In the genomic region with DNA sequence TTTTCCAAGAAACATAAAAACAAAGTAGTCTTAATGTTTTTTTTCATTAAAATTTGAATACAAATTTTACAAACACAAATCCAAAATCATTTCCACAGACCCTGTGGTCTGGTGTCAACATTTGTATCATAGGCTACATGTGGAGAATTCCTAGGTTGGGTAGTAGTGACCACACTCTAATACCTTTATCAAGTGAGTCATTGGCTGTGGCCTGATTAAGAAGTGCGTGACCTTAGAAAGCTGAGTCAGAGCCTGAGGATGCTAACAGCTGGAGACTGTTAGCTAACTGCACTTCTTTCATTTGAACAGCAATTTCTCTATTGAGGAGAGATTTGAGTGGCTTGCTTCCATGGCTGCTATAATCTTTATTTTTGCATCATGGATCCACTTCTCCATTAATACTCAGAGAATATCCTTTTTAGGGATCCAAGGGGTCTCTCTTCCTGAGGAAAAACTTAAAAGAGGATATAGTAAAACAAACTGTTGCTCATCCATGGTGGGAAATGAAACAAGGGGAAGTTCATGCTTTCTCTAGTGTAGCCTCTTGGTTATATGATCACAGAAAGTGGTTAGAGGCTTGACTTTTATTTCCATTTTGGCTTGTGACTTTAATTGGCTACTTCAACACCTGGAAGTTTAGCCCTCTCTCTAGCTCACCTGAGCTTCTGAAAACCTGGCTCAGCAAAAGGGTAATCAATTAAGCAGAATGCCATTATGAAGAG, we compare ENCODE assay signal across 11 cellular contexts.
DNase-seq lines count a peak whose midpoint lies in the region; ATAC-seq, FAIRE-seq and TF ChIP-seq lines count a peak whose summit lies in the region.
"Had no signal": no experiment of that assay in that cellular context is flagged by ENCODE, and none has a peak within 500 bp of the region (broad histone marks: within the 10 kb centered on the region; RNA-seq: fewer than 3 reads in every experiment).

No MANE protein-coding gene starts in this region.

- H3K36me3 ChIP-seq in WERI-Rb-1, result no peaks in the 10 kb centered on the region

- DNase-seq in AG10803 (ENCODE audit: low read depth) (peak; percentile 71), HTR-8/SVneo (ENCODE audit: insufficient read length, low spot score) (peak; percentile 54), WERI-Rb-1 (peak; percentile 25), iPS DF 19.7 (ENCODE audit: low read depth, low spot score) (peak; percentile 12), SHP77 (lab: John Stamatoyannopoulos, UW) (no peak), NCI-H1436 treated with DMSO at 0.1 percent for 48 hours (lab: John Stamatoyannopoulos, UW) (no peak)
- no peak for DNase-seq in effector CD8-positive, alpha-beta T cell (lab: John Stamatoyannopoulos, UW)
- DNase-seq: activated CD8-positive, alpha-beta memory T cell treated with anti-CD3 and anti-CD28 coated beads for 24 hours; natural killer cell; NCI-H526 treated with DMSO at 0.1 percent for 48 hours had no signal

- no peak overlapping the region for H3K27ac ChIP-seq in WERI-Rb-1

- H3K27me3 ChIP-seq in WERI-Rb-1 (ENCODE audit: insufficient read depth, low read depth, severe bottlenecking), result no peaks in the 10 kb centered on the region

- H3K4me3 ChIP-seq in AG10803 (ENCODE audit: low read length) (no peak overlapping the region), WERI-Rb-1 (ENCODE audit: low read depth, low read length) (no peak overlapping the region)

- no peak for ATAC-seq in GM18867 (IDR thresholded peaks at IDR 0.05; ENCODE audit: unreplicated experiment)
- ATAC-seq: natural killer cell had no signal

- H3K9me3 ChIP-seq in WERI-Rb-1 (ENCODE audit: severe bottlenecking), result no peaks in the 10 kb centered on the region

- no peak for TF ChIP-seq CTCF in AG10803 (conservative IDR thresholded peaks at IDR 0.05; ENCODE audit: low read length)
- TF ChIP-seq CTCF in WERI-Rb-1 (IDR thresholded peaks at IDR 0.05; ENCODE audit: low read depth, low read length), result no peak

- FAIRE-seq in HTR-8/SVneo (lab: Jason Lieb, UNC), result peak; percentile 62

Comparison
In these comparisons a context has a peak if more than half of its experiments do, and no peak if none do; other contexts are left out.
1. DNase-seq: peak in AG10803 (single experiment), HTR-8/SVneo (single experiment), WERI-Rb-1 (single experiment) and iPS DF 19.7 (single experiment); none in effector CD8-positive, alpha-beta T cell (single experiment), SHP77 (0 of 2) and NCI-H1436 treated with DMSO at 0.1 percent for 48 hours (single experiment).